In the genomic region with DNA sequence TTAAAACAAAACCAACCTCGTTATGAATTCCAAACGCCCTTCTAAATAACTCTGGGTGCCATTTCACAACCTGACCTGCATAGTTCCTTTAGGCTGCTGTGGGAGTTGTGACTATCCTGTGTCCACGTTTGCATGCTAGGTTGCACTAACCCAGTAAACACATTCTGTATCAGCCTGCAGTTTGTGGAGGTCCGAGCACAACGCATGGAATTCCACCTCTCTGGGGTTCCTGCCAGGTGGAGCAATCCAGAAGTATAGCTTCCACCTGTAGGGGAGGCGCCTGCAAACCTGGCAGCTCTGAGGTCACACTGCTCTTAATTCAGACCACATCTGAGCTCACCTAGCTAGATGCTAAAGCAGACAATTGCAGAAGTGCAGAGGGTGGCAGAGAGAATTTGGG, we compare ENCODE assay signal across 13 cellular contexts. TPM values are rescaled to one million over a fixed set of nuclear protein-coding genes. Genes with fewer than 3 reads are reported as not detected.
DNase-seq lines count a peak whose midpoint lies in the region; ATAC-seq and TF ChIP-seq lines count a peak whose summit lies in the region.
"Had no signal": no experiment of that assay in that cellular context is flagged by ENCODE, and none has a peak within 500 bp of the region (broad histone marks: within the 10 kb centered on the region; RNA-seq: fewer than 3 reads in every experiment).

No MANE protein-coding gene starts in this region.

- peaks cover 6% of the 10 kb centered on the region for H3K36me3 Mint-ChIP-seq in activated CD8-positive, alpha-beta T cell treated with anti-CD3 and anti-CD28 coated beads for 36 hours (ENCODE audit: low read depth)
- peaks cover 0 to under 1% of the 10 kb centered on the region in 2 donors for H3K36me3 Mint-ChIP-seq in naive B cell

- TF ChIP-seq POLR2A in esophagus muscularis mucosa (IDR thresholded peaks at IDR 0.05; ENCODE audit: low read depth), result no peak

- DNase-seq in NCI-H2196 (lab: John Stamatoyannopoulos, UW; ENCODE audit: unreplicated experiment) (peak; percentile 27), NCI-H2196 treated with DMSO at 0.1 percent for 48 hours (lab: John Stamatoyannopoulos, UW; ENCODE audit: unreplicated experiment) (no peak), naive B cell (no peak), esophagus muscularis mucosa (ENCODE audit: extremely low spot score) (no peak), HCEC 1CT (no peak)
- no peak for DNase-seq in activated CD8-positive, alpha-beta T cell treated with anti-CD3 and anti-CD28 coated beads for 36 hours
- DNase-seq: activated effector memory CD4-positive, alpha-beta T cell treated with Interleukin-2 at 50 U/mL for 16 hours; cerebellar nuclear complex; DMS153; NCI-H2171 had no signal

- H3K4me3 Mint-ChIP-seq in activated CD8-positive, alpha-beta T cell treated with anti-CD3 and anti-CD28 coated beads for 36 hours, result peak overlapping the region; percentile 13
- H3K4me3 Mint-ChIP-seq in naive B cell, result peak overlapping the region; percentile 50 to 92 (median 76)

- H3K27ac Mint-ChIP-seq in activated CD8-positive, alpha-beta T cell treated with anti-CD3 and anti-CD28 coated beads for 36 hours, result peak overlapping the region; percentile 96
- peak overlapping the region; percentile 95 to 99 (median 98) for H3K27ac Mint-ChIP-seq in naive B cell

- no peak for ATAC-seq in activated CD8-positive, alpha-beta T cell treated with anti-CD3 and anti-CD28 coated beads for 36 hours
- no peak for ATAC-seq in naive B cell (ENCODE audit: low read depth in 2 of 2)
- ATAC-seq in HG02798 (IDR thresholded peaks at IDR 0.05; ENCODE audit: poor library complexity, unreplicated experiment), result no peak

- TF ChIP-seq EP300 in esophagus muscularis mucosa (IDR thresholded peaks at IDR 0.05), result no peak

- H3K27ac ChIP-seq in HEK293 (ENCODE audit: extremely low read depth, low read depth, low read length) (no peak overlapping the region), esophagus muscularis mucosa (replicated peaks in 1 of 4) (no peak overlapping the region)
- H3K27ac ChIP-seq: right atrium auricular region had no signal

- H3K4me3 ChIP-seq in HEK293 (ENCODE audit: low read depth, low read length) (no peak overlapping the region), esophagus muscularis mucosa (no peak overlapping the region)
- H3K4me3 ChIP-seq: right atrium auricular region had no signal

- H3K27me3 ChIP-seq in esophagus muscularis mucosa, result no peaks in the 10 kb centered on the region
- H3K27me3 ChIP-seq: right atrium auricular region had no signal

- peaks cover 40% of the 10 kb centered on the region for H3K4me1 Mint-ChIP-seq in activated CD8-positive, alpha-beta T cell treated with anti-CD3 and anti-CD28 coated beads for 36 hours (ENCODE audit: low read depth)
- H3K4me1 Mint-ChIP-seq in naive B cell, result peaks cover 70 to 88% (median 82%) of the 10 kb centered on the region in 3 donors

- CTCF ChIA-PET in HEK293 (lab: Yijun Ruan, JAX), result interaction anchor here (0.7 kb wide), 1 partner anchor 57 kb away, joined by 3 read pairs; the partner anchor contains the start of gene MARCHF3
- CTCF ChIA-PET in activated CD8-positive, alpha-beta T cell treated with anti-CD3 and anti-CD28 coated beads for 36 hours (lab: Charles Lee), result interaction anchor here (1.0 kb wide), 1 partner anchor 193 kb away, joined by 3 read pairs; no protein-coding TSS in a partner anchor

- intact Hi-C loops in activated CD8-positive, alpha-beta T cell treated with anti-CD3 and anti-CD28 coated beads for 36 hours (cut with micrococcal nuclease), result no loop called here
- intact Hi-C loops in esophagus muscularis mucosa (cut with DNase I), result no loop called here

- 69% methylated on average over 6 of the region's 6 CpGs for WGBS in esophagus muscularis mucosa

- H3K27me3 Mint-ChIP-seq in activated CD8-positive, alpha-beta T cell treated with anti-CD3 and anti-CD28 coated beads for 36 hours, result no peaks in the 10 kb centered on the region
- H3K27me3 Mint-ChIP-seq in naive B cell, result no peaks in the 10 kb centered on the region

- peaks cover 6% of the 10 kb centered on the region; the same call in 1 of the 2 replicates for H3K4me1 ChIP-seq in HEK293 (ENCODE audit: control insufficient read depth, insufficient read depth, low read length)
- peaks cover 5 to 32% (median 20%) of the 10 kb centered on the region in 4 donors for H3K4me1 ChIP-seq in esophagus muscularis mucosa

- POLR2A ChIA-PET in HEK293 (lab: Yijun Ruan, JAX), result no interaction called here
- POLR2A ChIA-PET in activated CD8-positive, alpha-beta T cell treated with anti-CD3 and anti-CD28 coated beads for 36 hours (lab: Charles Lee), result no interaction called here

- H3K9me3 ChIP-seq in HEK293 (ENCODE audit: control insufficient read depth, insufficient read depth, low read depth, low read length) (no peaks in the 10 kb centered on the region), esophagus muscularis mucosa (no peaks in the 10 kb centered on the region)
- H3K9me3 ChIP-seq: right atrium auricular region had no signal

- TF ChIP-seq CTCF in HEK293 (tag by site-specific recombination; IDR thresholded peaks at IDR 0.05) (no peak), esophagus muscularis mucosa (IDR thresholded peaks at IDR 0.05) (no peak)
- no peak for TF ChIP-seq CTCF in activated CD8-positive, alpha-beta T cell treated with anti-CD3 and anti-CD28 coated beads for 36 hours (IDR thresholded peaks at IDR 0.05)

- H3K36me3 ChIP-seq in HEK293 (ENCODE audit: control insufficient read depth in 2 of 2, insufficient read depth in 1 of 2, low read length in 2 of 2), result no peaks in the 10 kb centered on the region; a peak in 1 of 3 replicates
- no peaks in the 10 kb centered on the region for H3K36me3 ChIP-seq in esophagus muscularis mucosa
- H3K36me3 ChIP-seq: right atrium auricular region had no signal

- H3K9me3 Mint-ChIP-seq in activated CD8-positive, alpha-beta T cell treated with anti-CD3 and anti-CD28 coated beads for 36 hours, result no peaks in the 10 kb centered on the region
- H3K9me3 Mint-ChIP-seq in naive B cell, result no peaks in the 10 kb centered on the region

TF ChIP-seq in HEK293, 187 proteins besides CTCF, POLR2A, EP300 and RAD21:
- TF ChIP-seq ZBTB7A (tag by site-specific recombination; IDR thresholded peaks at IDR 0.05; ENCODE audit: low read depth), result no peak
- TF ChIP-seq SCRT2 (tag by site-specific recombination; IDR thresholded peaks at IDR 0.05), result peak; percentile 11; the same call in 1 of the 2 replicates

RNA-seq across cellular contexts. Expression of gene MARCHF3, which starts 57.2 kb away (rescaled TPM):
- total RNA-seq in activated CD8-positive, alpha-beta T cell treated with anti-CD3 and anti-CD28 coated beads for 36 hours, result 1 to 10 TPM; 6.1 TPM
- 10 to 100 TPM; 63.4 to 81.0 (median 71.7) TPM for polyA plus RNA-seq in naive B cell (ENCODE audit: low read depth in 6 of 6)
- total RNA-seq in esophagus muscularis mucosa, result 10 to 100 TPM in 1 of 4 donors, 1 to 10 TPM in 3; 1.7 to 13.9 (median 2.5) TPM
